17 cellular contexts compared by ENCODE assay signal in genomic region chr4:8270912-8271815, GRCh38. TPM values are rescaled to one million over a fixed set of nuclear protein-coding genes. Genes with fewer than 3 reads are reported as not detected.
A peak's percentile ranks its signal among the peaks of the same experiment; 100 is the strongest.
DNase-seq lines count a peak whose midpoint lies in the region; ATAC-seq and TF ChIP-seq lines count a peak whose summit lies in the region.
"Had no signal": no experiment of that assay in that cellular context is flagged by ENCODE, and none has a peak within 500 bp of the region (broad histone marks: within the 10 kb centered on the region; RNA-seq: fewer than 3 reads in every experiment).

No MANE protein-coding gene starts in this region.

- no peaks in the 10 kb centered on the region for H3K36me3 ChIP-seq in heart left ventricle
- H3K36me3 ChIP-seq in trophoblast cell (ENCODE audit: control insufficient read depth in 1 of 2, insufficient read depth in 2 of 2, low read length in 2 of 2), result peaks cover 0 to 2% of the 10 kb centered on the region in 2 experiments
- no peaks in the 10 kb centered on the region for H3K36me3 ChIP-seq in vagina

- no peak overlapping the region for H3K23ac ChIP-seq in trophoblast cell (ENCODE audit: low read length)

- peaks cover 4% of the 10 kb centered on the region for H3K9me3 Mint-ChIP-seq in glutamatergic neuron (ENCODE audit: unreplicated experiment)
- H3K9me3 Mint-ChIP-seq: activated naive CD8-positive, alpha-beta T cell treated with anti-CD3 and anti-CD28 coated beads, Interleukin-2, amount 10 ng/mL, durations not matched to agents 7 days and 5 days; IgD-negative memory B cell had no signal

- H3K27me3 ChIP-seq in heart left ventricle (no peaks in the 10 kb centered on the region), trophoblast cell (ENCODE audit: insufficient read depth, low read length) (peaks cover 3% of the 10 kb centered on the region), vagina (no peaks in the 10 kb centered on the region)

- H4K12ac ChIP-seq in trophoblast cell (ENCODE audit: low read depth, low read length), result no peak overlapping the region

- H3K9me3 ChIP-seq in heart left ventricle (no peaks in the 10 kb centered on the region), trophoblast cell (ENCODE audit: insufficient read depth, low read depth, low read length) (peaks cover 5% of the 10 kb centered on the region), vagina (no peaks in the 10 kb centered on the region)
- H3K9me3 ChIP-seq: A549 had no signal

- H3K4me1 ChIP-seq in heart left ventricle (peaks cover 3 to 91% (median 67%) of the 10 kb centered on the region in 12 donors), trophoblast cell (ENCODE audit: control insufficient read depth in 1 of 2, insufficient read depth in 2 of 2, low read length in 2 of 2) (peaks cover 35% of the 10 kb centered on the region in 2 experiments), vagina (peaks cover 57% of the 10 kb centered on the region)

- DNase-seq in heart left ventricle (peak in 1 of 5 donors; percentile 59), Right ventricle myocardium superior (no peak), glutamatergic neuron (no peak), trophoblast cell (no peak), vagina (ENCODE audit: extremely low spot score in 2 of 2) (no peak), cerebellum (ENCODE audit: low spot score) (no peak), COR-L47 (lab: John Stamatoyannopoulos, UW) (no peak)
- DNase-seq: activated naive CD8-positive, alpha-beta T cell treated with anti-CD3 and anti-CD28 coated beads, Interleukin-2, amount 10 ng/mL, durations not matched to agents 7 days and 5 days; erythroblast; NCI-H1105; stimulated activated CD4-positive, alpha-beta T cell treated with anti-CD3 and anti-CD28 coated beads, Interleukin-2, amount 100 ng/mL, for 48 hours had no signal

- H3K4me3 Mint-ChIP-seq in glutamatergic neuron (ENCODE audit: unreplicated experiment), result no peak overlapping the region
- H3K4me3 Mint-ChIP-seq: activated naive CD8-positive, alpha-beta T cell treated with anti-CD3 and anti-CD28 coated beads, Interleukin-2, amount 10 ng/mL, durations not matched to agents 7 days and 5 days had no signal

- H2BK5ac ChIP-seq in trophoblast cell (ENCODE audit: low read depth, low read length, poor library complexity), result no peak overlapping the region

- H3K27ac Mint-ChIP-seq in glutamatergic neuron (ENCODE audit: unreplicated experiment), result peak overlapping the region; percentile 17
- H3K27ac Mint-ChIP-seq: activated naive CD8-positive, alpha-beta T cell treated with anti-CD3 and anti-CD28 coated beads, Interleukin-2, amount 10 ng/mL, durations not matched to agents 7 days and 5 days; IgD-negative memory B cell had no signal

- H3K9ac ChIP-seq in trophoblast cell (ENCODE audit: low read length), result no peak overlapping the region

- TF ChIP-seq CTCF in heart left ventricle (IDR thresholded peaks at IDR 0.05), result no peak
- no peak for TF ChIP-seq CTCF in glutamatergic neuron (IDR thresholded peaks at IDR 0.05; ENCODE audit: partially characterized antibody, unreplicated experiment)
- TF ChIP-seq CTCF in vagina (IDR thresholded peaks at IDR 0.05), result no peak

- H2BK12ac ChIP-seq in trophoblast cell (ENCODE audit: low read length), result no peak overlapping the region

- TF ChIP-seq POLR2A in heart left ventricle (IDR thresholded peaks at IDR 0.05) (no peak), vagina (IDR thresholded peaks at IDR 0.05) (no peak)

- no peak overlapping the region for H2AFZ ChIP-seq in trophoblast cell (ENCODE audit: insufficient read depth, low read length, poor library complexity)

- no peak overlapping the region for H3K4ac ChIP-seq in trophoblast cell (ENCODE audit: low read depth, low read length)

- H3K27ac ChIP-seq in heart left ventricle (peak overlapping the region in 10 of 12 donors; percentile 8 to 84 (median 78)), trophoblast cell (ENCODE audit: low read depth, low read length) (no peak overlapping the region), vagina (peak overlapping the region; percentile 89)
- H3K27ac ChIP-seq: A549 had no signal

- peak overlapping the region; percentile 44 to 78 (median 60) for H3K4me3 ChIP-seq in heart left ventricle
- H3K4me3 ChIP-seq in trophoblast cell (ENCODE audit: low read depth, low read length), result no peak overlapping the region
- peak overlapping the region; percentile 47 to 68 for H3K4me3 ChIP-seq in vagina

- intact Hi-C loops in heart left ventricle (cut with DNase I) (loop anchor here in 3 of 10 donors (2.0 to 5.0 kb wide), 2 partner anchors 36 to 132 kb away; no protein-coding TSS in a partner anchor), Right ventricle myocardium superior (cut with DNase I) (no loop called here), vagina (cut with DNase I) (loop anchor here (10.0 kb wide), 1 partner anchor 134 kb away; no protein-coding TSS in a partner anchor)

- no peak overlapping the region for H3K14ac ChIP-seq in trophoblast cell (ENCODE audit: low read length)

- H3K4me1 Mint-ChIP-seq in glutamatergic neuron (ENCODE audit: low read depth, unreplicated experiment), result peaks cover 11% of the 10 kb centered on the region
- H3K4me1 Mint-ChIP-seq: activated naive CD8-positive, alpha-beta T cell treated with anti-CD3 and anti-CD28 coated beads, Interleukin-2, amount 10 ng/mL, durations not matched to agents 7 days and 5 days; IgD-negative memory B cell had no signal

- H3K27me3 Mint-ChIP-seq in glutamatergic neuron (ENCODE audit: unreplicated experiment), result peaks cover 6% of the 10 kb centered on the region

- WGBS in heart left ventricle, 4 donors, result 75 to 80% (median 77%) methylated on average over 25 to 27 of the region's 27 CpGs
- WGBS in trophoblast cell (ENCODE audit: extremely low coverage, insufficient coverage, insufficient read length), result no CpG with 5 or more reads among the region's 27 CpGs

- H3K79me1 ChIP-seq in trophoblast cell (ENCODE audit: low read length), result peaks cover 15% of the 10 kb centered on the region

- no peak overlapping the region for H2BK120ac ChIP-seq in trophoblast cell (ENCODE audit: insufficient read depth, low read length, poor library complexity)

- no peak overlapping the region for H2AK5ac ChIP-seq in trophoblast cell (ENCODE audit: low read length)

- H4K91ac ChIP-seq in trophoblast cell (ENCODE audit: low read depth, low read length), result no peak overlapping the region

- no peak overlapping the region for H4K8ac ChIP-seq in trophoblast cell (ENCODE audit: low read depth, low read length)

- peaks cover 4% of the 10 kb centered on the region for H3K79me2 ChIP-seq in trophoblast cell (ENCODE audit: control insufficient read depth, insufficient read depth, low read length, poor library complexity)

- ATAC-seq in heart left ventricle, result no peak
- ATAC-seq in Right ventricle myocardium superior (ENCODE audit: poor library complexity), result no peak
- no peak for ATAC-seq in GM19328 (IDR thresholded peaks at IDR 0.05; ENCODE audit: unreplicated experiment)
- ATAC-seq: A549; activated CD4-positive, CD25-positive, alpha-beta regulatory T cell treated with anti-CD3 and anti-CD28 coated beads, Interleukin-2, amount 50 U/mL, for 24 hours had no signal

- no peak overlapping the region for H3K18ac ChIP-seq in trophoblast cell (ENCODE audit: low read length)

- no peaks in the 10 kb centered on the region for H3K36me3 Mint-ChIP-seq in glutamatergic neuron (ENCODE audit: unreplicated experiment)
- H3K36me3 Mint-ChIP-seq: activated naive CD8-positive, alpha-beta T cell treated with anti-CD3 and anti-CD28 coated beads, Interleukin-2, amount 10 ng/mL, durations not matched to agents 7 days and 5 days; IgD-negative memory B cell had no signal

- peak overlapping the region; percentile 90 for H3K4me2 ChIP-seq in trophoblast cell (ENCODE audit: low read length)

RNA-seq across cellular contexts. Expression of gene HTRA3, which starts 1.6 kb away (rescaled TPM):
- total RNA-seq in heart left ventricle, result 10 to 100 TPM; 26.8 to 84.6 (median 55.0) TPM
- polyA plus RNA-seq in heart left ventricle, result 10 to 100 TPM; 28.9 to 50.1 TPM
- total RNA-seq in Right ventricle myocardium superior, result 123 TPM
- total RNA-seq in glutamatergic neuron (ENCODE audit: unreplicated experiment), result 0.64 TPM
- polyA plus RNA-seq in trophoblast cell (2013), result 31.1 and 33.0 TPM in 2 replicates
- 33.1 TPM for total RNA-seq in vagina
- 2.4 TPM for total RNA-seq in cerebellum
- total RNA-seq: activated naive CD8-positive, alpha-beta T cell treated with anti-CD3 and anti-CD28 coated beads, Interleukin-2, amount 10 ng/mL, durations not matched to agents 7 days and 5 days; NCI-H460; T-helper 1 cell treated with Interleukin-12 subunit alpha and Interleukin-12 subunit beta and Interleukin-4 antibody, amounts not matched to agents 30 ng/mL and 1 ng/mL, for 36 hours had no signal
- polyA plus RNA-seq: IgD-negative memory B cell had no signal
